ENCODE assay signal across 14 cellular contexts in genomic region chr16:75401697-75402096, GRCh38. TPM values are rescaled to one million over a fixed set of nuclear protein-coding genes. Genes with fewer than 3 reads are reported as not detected.
A peak's percentile ranks its signal among the peaks of the same experiment; 100 is the strongest.
DNase-seq lines count a peak whose midpoint lies in the region; ATAC-seq, FAIRE-seq and TF ChIP-seq lines count a peak whose summit lies in the region.
"Had no signal": no experiment of that assay in that cellular context is flagged by ENCODE, and none has a peak within 500 bp of the region (broad histone marks: within the 10 kb centered on the region; RNA-seq: fewer than 3 reads in every experiment).

No MANE protein-coding gene starts in this region.

- H3K9ac ChIP-seq in astrocyte (ENCODE audit: low read length), result peak overlapping the region; percentile 66
- no peak overlapping the region for H3K9ac ChIP-seq in Karpas-422 (ENCODE audit: low read length)

- H3K9me3 Mint-ChIP-seq in activated naive CD4-positive, alpha-beta T cell treated with anti-CD3 and anti-CD28 coated beads, Interleukin-2, amount 50 U/mL, for 72 hours, result no peaks in the 10 kb centered on the region
- H3K9me3 Mint-ChIP-seq in astrocyte (ENCODE audit: unreplicated experiment) (no peaks in the 10 kb centered on the region), mesothelial cell of epicardium (no peaks in the 10 kb centered on the region)
- H3K9me3 Mint-ChIP-seq: dendritic cell treated with granulocyte-macrophage colony-stimulating factor and Interleukin-4, amounts not matched to agents 40 ng/mL and 50 ng/mL, for 4 days; naive thymus-derived CD8-positive, alpha-beta T cell had no signal

- no peak overlapping the region for H3K4me3 ChIP-seq in astrocyte (ENCODE audit: insufficient read depth, low read depth, low read length)
- H3K4me3 ChIP-seq in thyroid gland (replicated peaks in 1 of 3), result no peak overlapping the region
- H3K4me3 ChIP-seq in Karpas-422 (ENCODE audit: low read length), result no peak overlapping the region

- peak; percentile 13 to 18 for ATAC-seq in activated naive CD4-positive, alpha-beta T cell treated with anti-CD3 and anti-CD28 coated beads, Interleukin-2, amount 50 U/mL, for 72 hours
- no peak for ATAC-seq in HG03521 (IDR thresholded peaks at IDR 0.05; ENCODE audit: unreplicated experiment)
- ATAC-seq: naive thymus-derived CD8-positive, alpha-beta T cell had no signal

- H3K4me1 Mint-ChIP-seq in astrocyte (ENCODE audit: low read depth, unreplicated experiment), result peaks cover 21% of the 10 kb centered on the region
- peaks cover 10% of the 10 kb centered on the region for H3K4me1 Mint-ChIP-seq in mesothelial cell of epicardium
- H3K4me1 Mint-ChIP-seq: naive thymus-derived CD8-positive, alpha-beta T cell had no signal

- TF ChIP-seq CTCF in astrocyte (IDR thresholded peaks at IDR 0.05; ENCODE audit: insufficient read depth, low read depth, low read length) (no peak), mesothelial cell of epicardium (IDR thresholded peaks at IDR 0.05; ENCODE audit: unreplicated experiment) (no peak), thyroid gland (IDR thresholded peaks at IDR 0.05) (no peak)

- H3K27me3 ChIP-seq in astrocyte (ENCODE audit: insufficient read depth, low read length) (no peaks in the 10 kb centered on the region), thyroid gland (no peaks in the 10 kb centered on the region), Karpas-422 (ENCODE audit: low read length) (no peaks in the 10 kb centered on the region)

- no peak overlapping the region for H3K4me3 Mint-ChIP-seq in astrocyte (ENCODE audit: unreplicated experiment)
- no peak overlapping the region for H3K4me3 Mint-ChIP-seq in mesothelial cell of epicardium
- H3K4me3 Mint-ChIP-seq: dendritic cell treated with granulocyte-macrophage colony-stimulating factor and Interleukin-4, amounts not matched to agents 40 ng/mL and 50 ng/mL, for 4 days; naive thymus-derived CD8-positive, alpha-beta T cell had no signal

- H3K4me1 ChIP-seq in astrocyte (ENCODE audit: insufficient read depth, low read length), result peaks cover 12% of the 10 kb centered on the region
- peaks cover 6 to 14% of the 10 kb centered on the region in 2 donors for H3K4me1 ChIP-seq in thyroid gland
- H3K4me1 ChIP-seq in Karpas-422 (ENCODE audit: low read length), result peaks cover 2% of the 10 kb centered on the region; the same call in 1 of the 2 replicates

- H2AFZ ChIP-seq in astrocyte (ENCODE audit: low read depth, low read length) (no peak overlapping the region), Karpas-422 (ENCODE audit: low read length) (no peak overlapping the region)

- H3K9me3 ChIP-seq in astrocyte (ENCODE audit: insufficient read depth, low read depth, low read length) (no peaks in the 10 kb centered on the region), thyroid gland (no peaks in the 10 kb centered on the region), Karpas-422 (ENCODE audit: low read length) (no peaks in the 10 kb centered on the region)

- H3K4me2 ChIP-seq in astrocyte (ENCODE audit: low read length), result peak overlapping the region; percentile 26
- H3K4me2 ChIP-seq in Karpas-422 (ENCODE audit: low read depth, low read length, poor library complexity, severe bottlenecking), result no peak overlapping the region

- no peak for FAIRE-seq in astrocyte (lab: Jason Lieb, UNC)

- H3K79me2 ChIP-seq in astrocyte (ENCODE audit: insufficient read depth, low read length) (peaks cover 6% of the 10 kb centered on the region), Karpas-422 (ENCODE audit: low read length) (peaks cover 23% of the 10 kb centered on the region)

- TF ChIP-seq POLR2A in thyroid gland (IDR thresholded peaks at IDR 0.05), result no peak

- H3K27ac ChIP-seq in astrocyte (ENCODE audit: low read depth, low read length) (peak overlapping the region; percentile 85), thyroid gland (peak overlapping the region; percentile 60 to 90 (median 85)), Karpas-422 (ENCODE audit: low read length) (no peak overlapping the region)

- H3K36me3 ChIP-seq in astrocyte (ENCODE audit: insufficient read depth, low read length), result peaks cover 2% of the 10 kb centered on the region
- H3K36me3 ChIP-seq in thyroid gland, result no peaks in the 10 kb centered on the region
- no peaks in the 10 kb centered on the region for H3K36me3 ChIP-seq in Karpas-422 (ENCODE audit: insufficient read depth, low read length)

- peak overlapping the region; percentile 72 to 74 for H3K27ac Mint-ChIP-seq in activated naive CD4-positive, alpha-beta T cell treated with anti-CD3 and anti-CD28 coated beads, Interleukin-2, amount 50 U/mL, for 72 hours
- H3K27ac Mint-ChIP-seq in astrocyte (ENCODE audit: unreplicated experiment) (peak overlapping the region; percentile 99), mesothelial cell of epicardium (peak overlapping the region; percentile 90)
- H3K27ac Mint-ChIP-seq: dendritic cell treated with granulocyte-macrophage colony-stimulating factor and Interleukin-4, amounts not matched to agents 40 ng/mL and 50 ng/mL, for 4 days; naive thymus-derived CD8-positive, alpha-beta T cell had no signal

- no peaks in the 10 kb centered on the region for H3K27me3 Mint-ChIP-seq in astrocyte (ENCODE audit: low read depth, unreplicated experiment)
- no peaks in the 10 kb centered on the region for H3K27me3 Mint-ChIP-seq in mesothelial cell of epicardium (ENCODE audit: low read depth)
- H3K27me3 Mint-ChIP-seq: naive thymus-derived CD8-positive, alpha-beta T cell had no signal

- no peak for DNase-seq in activated naive CD4-positive, alpha-beta T cell treated with anti-CD3 and anti-CD28 coated beads, Interleukin-2, amount 50 U/mL, for 72 hours (ENCODE audit: low spot score in 2 of 2)
- DNase-seq in activated naive CD4-positive, alpha-beta T cell (lab: John Stamatoyannopoulos, UW), result no peak
- DNase-seq in astrocyte (ENCODE audit: low read depth) (no peak), mesothelial cell of epicardium (ENCODE audit: low spot score in 2 of 2, unreplicated experiment in 2 of 2) (no peak), thyroid gland (no peak), hepatic stellate cell (ENCODE audit: low spot score) (no peak), Karpas-422 (no peak)
- DNase-seq: activated CD4-positive, alpha-beta T cell treated with anti-CD3 and anti-CD28 coated beads for 48 hours; activated gamma-delta T cell; naive thymus-derived CD8-positive, alpha-beta T cell; NCI-H345; T-helper 1 cell had no signal

- H4K20me1 ChIP-seq in astrocyte (ENCODE audit: insufficient read depth, low read length) (no peaks in the 10 kb centered on the region), Karpas-422 (ENCODE audit: insufficient read depth, low read depth, low read length) (no peaks in the 10 kb centered on the region)

- no peaks in the 10 kb centered on the region for H3K9me2 ChIP-seq in Karpas-422 (replicated peaks; ENCODE audit: insufficient read depth, low read length)

- intact Hi-C loops in thyroid gland (cut with DNase I), result no loop called here

- peaks cover 0 to 5% of the 10 kb centered on the region in 2 donors for H3K36me3 Mint-ChIP-seq in activated naive CD4-positive, alpha-beta T cell treated with anti-CD3 and anti-CD28 coated beads, Interleukin-2, amount 50 U/mL, for 72 hours
- H3K36me3 Mint-ChIP-seq in astrocyte (ENCODE audit: low read depth, unreplicated experiment) (peaks cover 2% of the 10 kb centered on the region), mesothelial cell of epicardium (peaks cover 11% of the 10 kb centered on the region)

RNA-seq across cellular contexts. Expression of gene CFDP1, which starts 31.6 kb away (rescaled TPM):
- 10 to 100 TPM; 47.5 to 49.7 TPM for total RNA-seq in activated naive CD4-positive, alpha-beta T cell treated with anti-CD3 and anti-CD28 coated beads, Interleukin-2, amount 50 U/mL, for 72 hours
- total RNA-seq in astrocyte, result 36.9 and 38.7 TPM in 2 replicates
- 86.7 to 89.1 TPM (median 87.0 TPM) in 3 replicates for total RNA-seq in mesothelial cell of epicardium
- total RNA-seq in thyroid gland, result 10 to 100 TPM; 50.5 to 77.9 (median 60.7) TPM
- 33.5 and 64.0 TPM in 2 replicates for total RNA-seq in Karpas-422 (2014; rRNA removed; shearing (Covaris generic); ENCODE audit: low replicate concordance)
